12 cellular contexts compared by ENCODE assay signal in the genomic region with DNA sequence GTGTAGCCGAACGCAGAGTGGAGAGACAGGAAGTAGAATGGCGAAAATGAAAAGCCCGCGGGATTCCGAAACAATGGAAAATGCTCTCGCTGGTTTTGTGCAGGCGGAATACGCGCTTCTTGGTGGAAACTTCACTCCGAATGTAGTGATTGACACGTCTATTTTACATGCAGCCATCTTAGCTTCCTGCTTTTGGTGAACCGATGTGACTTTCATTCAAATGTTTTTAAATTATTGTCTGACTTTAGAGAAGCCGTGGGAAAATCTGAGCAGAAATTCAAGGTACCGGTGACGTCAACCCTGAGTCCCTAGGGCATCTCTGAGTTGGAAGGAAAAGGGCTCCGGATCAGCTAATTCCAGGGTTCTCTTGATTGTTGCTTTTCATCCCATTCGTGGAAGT. TPM values are rescaled to one million over a fixed set of nuclear protein-coding genes. Genes with fewer than 3 reads are reported as not detected.
DNase-seq lines count a peak whose midpoint lies in the region; TF ChIP-seq lines count a peak whose summit lies in the region.
"Had no signal": no experiment of that assay in that cellular context is flagged by ENCODE, and none has a peak within 500 bp of the region (broad histone marks: within the 10 kb centered on the region; RNA-seq: fewer than 3 reads in every experiment).

No MANE protein-coding gene starts in this region.

- no peaks in the 10 kb centered on the region for H3K4me1 ChIP-seq in CD4-positive, alpha-beta memory T cell (ENCODE audit: insufficient read depth, low read length)
- peaks cover 3% of the 10 kb centered on the region; the same call in 1 of the 2 replicates for H3K4me1 ChIP-seq in HUES64 (ENCODE audit: insufficient read depth, low read length)
- no peaks in the 10 kb centered on the region for H3K4me1 ChIP-seq in mesenchymal stem cell (ENCODE audit: control insufficient read depth, insufficient read depth, low read depth, low read length)
- H3K4me1 ChIP-seq in sigmoid colon: no peaks in the 10 kb centered on the region
- H3K4me1 ChIP-seq: prostate gland had no signal

- CTCF ChIA-PET in CD4-positive, alpha-beta memory T cell (lab: Charles Lee; ENCODE audit: partially characterized antibody): no interaction called here
- CTCF ChIA-PET in RWPE1 (lab: Yijun Ruan, JAX): no interaction called here

- TF ChIP-seq CTCF in brain microvascular endothelial cell (IDR thresholded peaks at IDR 0.05; ENCODE audit: low read depth, low read length, missing control alignments) (no peak), sigmoid colon (IDR thresholded peaks at IDR 0.05) (no peak), RWPE1 (conservative IDR thresholded peaks at IDR 0.05; ENCODE audit: low read depth) (no peak)

- H2AFZ ChIP-seq in mesenchymal stem cell (ENCODE audit: low read depth, low read length): peak overlapping the region; percentile 51

- in situ Hi-C loops in brain microvascular endothelial cell (cut with HindIII; ENCODE audit: low pct_ligation_motif_present, low sequenced_read_pairs): no loop called here

- H3K14ac ChIP-seq in mesenchymal stem cell (ENCODE audit: low read length in 2 of 2): no peak overlapping the region

- no peak overlapping the region for H2BK15ac ChIP-seq in mesenchymal stem cell (ENCODE audit: low read depth, poor library complexity, severe bottlenecking)

- peak overlapping the region; percentile 94 for H3K9ac ChIP-seq in HUES64 (ENCODE audit: low read depth, low read length)
- H3K9ac ChIP-seq in mesenchymal stem cell (ENCODE audit: low read length): no peak overlapping the region

- no peak overlapping the region for H3K4ac ChIP-seq in mesenchymal stem cell (ENCODE audit: low read depth in 1 of 2, low read length in 2 of 2)

- no peak for TF ChIP-seq EP300 in sigmoid colon (IDR thresholded peaks at IDR 0.05)

- H3K9me3 ChIP-seq in CD4-positive, alpha-beta memory T cell (ENCODE audit: control insufficient read depth in 1 of 2, low read length in 2 of 2): no peaks in the 10 kb centered on the region
- no peaks in the 10 kb centered on the region for H3K9me3 ChIP-seq in HUES64 (ENCODE audit: insufficient read depth, low read depth, low read length)
- no peaks in the 10 kb centered on the region for H3K9me3 ChIP-seq in mesenchymal stem cell (ENCODE audit: control insufficient read depth, low read length)
- no peaks in the 10 kb centered on the region for H3K9me3 ChIP-seq in sigmoid colon
- H3K9me3 ChIP-seq: prostate gland had no signal

- peaks cover 5 to 21% (median 16%) of the 10 kb centered on the region in 4 donors for H3K4me1 Mint-ChIP-seq in CD4-positive, alpha-beta memory T cell

- no peak overlapping the region for H4K91ac ChIP-seq in mesenchymal stem cell (ENCODE audit: low read length)

- DNase-seq in CD4-positive, alpha-beta memory T cell: peak in 2 of 5 donors; percentile 3 to 26
- DNase-seq in brain microvascular endothelial cell (peak; percentile 45), mesenchymal stem cell (no peak), DMS53 (lab: John Stamatoyannopoulos, UW) (no peak), AML-193 (lab: John Stamatoyannopoulos, UW) (no peak), sigmoid colon (no peak), RWPE1 (ENCODE audit: low spot score) (no peak)
- DNase-seq: NCI-H82 had no signal

- no peak overlapping the region for H2BK5ac ChIP-seq in mesenchymal stem cell (ENCODE audit: low read depth, low read length, poor library complexity, severe bottlenecking)

- H3K4me3 ChIP-seq in CD4-positive, alpha-beta memory T cell (ENCODE audit: low read length in 2 of 2): no peak overlapping the region
- peak overlapping the region; percentile 91 for H3K4me3 ChIP-seq in HUES64 (ENCODE audit: low read length)
- peak overlapping the region; percentile 41 for H3K4me3 ChIP-seq in brain microvascular endothelial cell (ENCODE audit: low read depth, low read length)
- H3K4me3 ChIP-seq in mesenchymal stem cell (ENCODE audit: insufficient read depth in 1 of 2, low read depth in 1 of 2, low read length in 2 of 2): peak overlapping the region in 1 of 2 experiments; percentile 70
- H3K4me3 ChIP-seq in sigmoid colon: no peak overlapping the region
- H3K4me3 ChIP-seq: prostate gland had no signal

- 3% methylated on average over 17 of the region's 18 CpGs for WGBS in HUES64
- WGBS in mesenchymal stem cell: 34% methylated on average over 16 of the region's 18 CpGs
- WGBS in sigmoid colon, 2 donors: 15 to 49% methylated on average over 18 of the region's 18 CpGs

- H3K36me3 Mint-ChIP-seq in CD4-positive, alpha-beta memory T cell: no peaks in the 10 kb centered on the region
- H3K36me3 Mint-ChIP-seq: stimulated activated memory B cell treated with anti-CD40 and anti-IgM and Interleukin-4, amounts not matched to agents 10 μg/mL and 1 μg/mL and 100 μg/mL, for 72 hours had no signal

- H2BK120ac ChIP-seq in mesenchymal stem cell (ENCODE audit: low read depth, low read length): no peak overlapping the region

- H3K27ac Mint-ChIP-seq in CD4-positive, alpha-beta memory T cell: peak overlapping the region in 2 of 7 donors; percentile 52 to 86
- H3K27ac Mint-ChIP-seq: stimulated activated memory B cell treated with anti-CD40 and anti-IgM and Interleukin-4, amounts not matched to agents 10 μg/mL and 1 μg/mL and 100 μg/mL, for 72 hours had no signal

- H3K4me2 ChIP-seq in mesenchymal stem cell (ENCODE audit: low read length, poor library complexity, severe bottlenecking): no peak overlapping the region

- POLR2A ChIA-PET in CD4-positive, alpha-beta memory T cell (lab: Charles Lee; ENCODE audit: partially characterized antibody): no interaction called here
- POLR2A ChIA-PET in RWPE1 (lab: Yijun Ruan, JAX; ENCODE audit: low non-redundant PET): no interaction called here

- no peak overlapping the region for H2BK12ac ChIP-seq in mesenchymal stem cell (ENCODE audit: low read length in 2 of 2)

- intact Hi-C loops in CD4-positive, alpha-beta memory T cell (cut with micrococcal nuclease): no loop called here
- intact Hi-C loops in sigmoid colon (cut with DNase I): no loop called here

- no peak overlapping the region for H4K8ac ChIP-seq in mesenchymal stem cell (ENCODE audit: low read length)

- H3K27me3 Mint-ChIP-seq in CD4-positive, alpha-beta memory T cell: peaks cover 29 to 35% of the 10 kb centered on the region in 2 donors

- no peaks in the 10 kb centered on the region for H3K27me3 ChIP-seq in CD4-positive, alpha-beta memory T cell (ENCODE audit: insufficient read depth, low read length)
- H3K27me3 ChIP-seq in HUES64 (ENCODE audit: insufficient read depth, low read length) (no peaks in the 10 kb centered on the region; the same call in 1 of the 2 replicates), brain microvascular endothelial cell (replicated peaks) (no peaks in the 10 kb centered on the region), mesenchymal stem cell (ENCODE audit: control insufficient read depth in 1 of 2, insufficient read depth in 1 of 2, low read length in 2 of 2) (peaks cover 22 to 44% of the 10 kb centered on the region in 2 experiments), sigmoid colon (peaks cover 0 to 47% (median 0%) of the 10 kb centered on the region in 3 donors)

- H3K18ac ChIP-seq in mesenchymal stem cell (ENCODE audit: low read depth in 1 of 2, low read length in 2 of 2): no peak overlapping the region

- no peak overlapping the region for H3K23ac ChIP-seq in mesenchymal stem cell (ENCODE audit: low read length in 2 of 2)

- H3K9me3 Mint-ChIP-seq in CD4-positive, alpha-beta memory T cell: peaks cover 2 to 15% (median 10%) of the 10 kb centered on the region in 8 donors

- no peaks in the 10 kb centered on the region for H3K79me1 ChIP-seq in mesenchymal stem cell (replicated peaks; ENCODE audit: low read length, poor library complexity, severe bottlenecking)

- no peak overlapping the region for H2AK5ac ChIP-seq in mesenchymal stem cell (ENCODE audit: low read length, severe bottlenecking)

- peak overlapping the region; percentile 33 to 83 (median 74) for H3K4me3 Mint-ChIP-seq in CD4-positive, alpha-beta memory T cell
- H3K4me3 Mint-ChIP-seq: stimulated activated memory B cell treated with anti-CD40 and anti-IgM and Interleukin-4, amounts not matched to agents 10 μg/mL and 1 μg/mL and 100 μg/mL, for 72 hours had no signal

- no peaks in the 10 kb centered on the region for H3K36me3 ChIP-seq in CD4-positive, alpha-beta memory T cell (ENCODE audit: insufficient read depth, low read length)
- H3K36me3 ChIP-seq in HUES64 (ENCODE audit: insufficient read depth, low read length): no peaks in the 10 kb centered on the region
- H3K36me3 ChIP-seq in brain microvascular endothelial cell (replicated peaks): no peaks in the 10 kb centered on the region
- no peaks in the 10 kb centered on the region for H3K36me3 ChIP-seq in mesenchymal stem cell (ENCODE audit: control insufficient read depth in 1 of 2, insufficient read depth in 2 of 2, low read depth in 1 of 2, low read length in 2 of 2)
- no peaks in the 10 kb centered on the region for H3K36me3 ChIP-seq in sigmoid colon
- H3K36me3 ChIP-seq: prostate gland had no signal

- no peak for TF ChIP-seq POLR2A in sigmoid colon (IDR thresholded peaks at IDR 0.05)

- no peak overlapping the region for H3K27ac ChIP-seq in CD4-positive, alpha-beta memory T cell (ENCODE audit: low read depth, low read length)
- peak overlapping the region; percentile 47; the same call in 1 of the 2 replicates for H3K27ac ChIP-seq in HUES64 (ENCODE audit: low read depth, low read length)
- H3K27ac ChIP-seq in brain microvascular endothelial cell: peak overlapping the region; percentile 32
- H3K27ac ChIP-seq in mesenchymal stem cell (ENCODE audit: low read length, poor library complexity, severe bottlenecking): no peak overlapping the region
- no peak overlapping the region for H3K27ac ChIP-seq in sigmoid colon
- H3K27ac ChIP-seq in RWPE1: no peak overlapping the region
- H3K27ac ChIP-seq: prostate gland had no signal

RNA-seq across cellular contexts. Expression of a gene that starts 11.4 kb away (rescaled TPM):
- not detected for total RNA-seq in CD4-positive, alpha-beta memory T cell
- polyA plus RNA-seq in CD4-positive, alpha-beta memory T cell: not detected
- polyA plus RNA-seq in HUES64 (2013, experiment 1 of 2): not detected
- not detected for polyA plus RNA-seq in HUES64 (2013, experiment 2 of 2)
- not detected for polyA plus RNA-seq in mesenchymal stem cell (2013, experiment 1 of 2)
- polyA plus RNA-seq in mesenchymal stem cell (2013, experiment 2 of 2): not detected
- total RNA-seq in sigmoid colon: not detected
- not detected for polyA plus RNA-seq in sigmoid colon
- total RNA-seq: esophagus mucosa, prostate gland had no signal

RNA-seq across cellular contexts. Expression of a gene that starts 21.5 kb away (rescaled TPM):
- total RNA-seq in CD4-positive, alpha-beta memory T cell: not detected
- polyA plus RNA-seq in CD4-positive, alpha-beta memory T cell: not detected
- polyA plus RNA-seq in HUES64 (2013, experiment 1 of 2): not detected
- polyA plus RNA-seq in HUES64 (2013, experiment 2 of 2): not detected
- polyA plus RNA-seq in mesenchymal stem cell (2013, experiment 1 of 2): not detected
- not detected for polyA plus RNA-seq in mesenchymal stem cell (2013, experiment 2 of 2)
- total RNA-seq in sigmoid colon: not detected
- polyA plus RNA-seq in sigmoid colon: not detected
- total RNA-seq: esophagus mucosa had no signal

Comparison
In these comparisons a context has a peak if more than half of its experiments do, and no peak if none do; other contexts are left out.
1. H3K27ac ChIP-seq: peak in HUES64 (single experiment) and brain microvascular endothelial cell (single experiment); none in CD4-positive, alpha-beta memory T cell (single experiment), mesenchymal stem cell (single experiment), sigmoid colon (0 of 4) and RWPE1 (single experiment).
2. H3K4me3 ChIP-seq: peak in HUES64 (single experiment) and brain microvascular endothelial cell (single experiment); none in CD4-positive, alpha-beta memory T cell (0 of 2) and sigmoid colon (0 of 4).